In the genomic region with DNA sequence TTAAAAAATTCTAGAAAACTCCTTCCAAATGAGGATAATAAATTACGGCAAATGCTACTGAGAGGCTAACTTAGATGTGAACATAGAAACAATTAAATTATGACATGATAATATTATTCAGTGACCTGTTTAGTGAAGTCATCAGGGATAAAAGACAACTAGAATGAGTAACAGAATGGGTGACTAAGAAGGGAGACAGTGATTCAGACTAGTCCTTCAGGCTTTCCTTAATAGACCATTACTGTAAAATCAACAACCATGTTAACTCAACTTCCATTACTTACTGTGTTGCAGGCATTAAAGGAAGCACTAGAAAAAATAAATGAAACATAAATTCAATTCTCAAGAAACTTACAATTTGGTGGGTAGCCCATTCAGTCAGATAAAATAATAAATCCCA, we compare ENCODE assay signal across 24 cellular contexts.
DNase-seq lines count a peak whose midpoint lies in the region; ATAC-seq, FAIRE-seq and TF ChIP-seq lines count a peak whose summit lies in the region.
"Had no signal": no experiment of that assay in that cellular context is flagged by ENCODE, and none has a peak within 500 bp of the region (broad histone marks: within the 10 kb centered on the region; RNA-seq: fewer than 3 reads in every experiment).

No MANE protein-coding gene starts in this region.

- no peaks in the 10 kb centered on the region for H3K36me3 ChIP-seq in SK-N-SH (replicated peaks in 1 of 2; ENCODE audit: control insufficient read depth in 1 of 2, insufficient read depth in 2 of 2, low read length in 1 of 2)
- H3K36me3 ChIP-seq: sigmoid colon, upper lobe of right lung had no signal

- DNase-seq in HPDE6-E6E7 (ENCODE audit: extremely low spot score) (peak; percentile 27), SK-N-SH (no peak), foreskin keratinocyte (peak; percentile 0 to 12), urothelium cell line (ENCODE audit: low spot score) (peak; percentile 1), GM10266 (ENCODE audit: extremely low spot score) (no peak), HEK293T (ENCODE audit: extremely low spot score) (no peak)
- DNase-seq: activated CD4-positive, alpha-beta memory T cell treated with anti-CD3 and anti-CD28 coated beads, Interleukin-2, amount 10 ng/mL, durations not matched to agents 7 days and 5 days; activated CD4-positive, alpha-beta T cell treated with anti-CD3 and anti-CD28 coated beads for 1 hour; activated CD8-positive, alpha-beta memory T cell treated with anti-CD3 and anti-CD28 coated beads, Interleukin-2, amount 50 U/mL, for 48 hours; caudate nucleus; endodermal cell; left cardiac atrium; mesendoderm; NCI-H1417 treated with DMSO at 0.1 percent for 48 hours; NCI-H2081 treated with DMSO at 0.1 percent for 48 hours; NCI-H774; sigmoid colon; stimulated activated CD4-positive, alpha-beta T cell treated with anti-CD3 and anti-CD28 coated beads, Interleukin-15, amount 100 ng/mL, for 24 hours; stimulated activated naive B cell treated with anti-CD40 and anti-IgM and Interleukin-4, amounts not matched to agents 10 μg/mL and 1 μg/mL and 100 μg/mL, for 72 hours; T-helper 2 cell; upper lobe of right lung had no signal

- POLR2A ChIA-PET in SK-N-SH (lab: Yijun Ruan, JAX) (no interaction called here), HEK293T (lab: Yijun Ruan, JAX) (no interaction called here)

- H3K9ac ChIP-seq in SK-N-SH = no peak overlapping the region

- no peaks in the 10 kb centered on the region for H3F3A ChIP-seq in SK-N-SH (replicated peaks; ENCODE audit: insufficient read depth)

- no peak for TF ChIP-seq EP300 in SK-N-SH (IDR thresholded peaks at IDR 0.05; ENCODE audit: borderline replicate concordance in 1 of 2, low read depth in 1 of 2, low read length in 1 of 2)

- H3K9me2 ChIP-seq in SK-N-SH = no peaks in the 10 kb centered on the region

- no peak for TF ChIP-seq RAD21 in SK-N-SH (IDR thresholded peaks at IDR 0.05; ENCODE audit: low read length)

- H3K4me3 ChIP-seq in SK-N-SH (ENCODE audit: low read depth in 2 of 2, low read length in 1 of 2) = no peak overlapping the region
- H3K4me3 ChIP-seq: sigmoid colon, upper lobe of right lung had no signal

- H4K20me1 ChIP-seq in SK-N-SH (ENCODE audit: insufficient read depth) = no peaks in the 10 kb centered on the region

- no peak overlapping the region for H2AFZ ChIP-seq in SK-N-SH (ENCODE audit: low read depth)

- no peaks in the 10 kb centered on the region for H3K79me2 ChIP-seq in SK-N-SH (ENCODE audit: insufficient read depth)

- ATAC-seq in foreskin keratinocyte (peak; percentile 61), HG02973 (IDR thresholded peaks at IDR 0.05; ENCODE audit: unreplicated experiment) (no peak)
- ATAC-seq: activated T-helper 17 cell treated with anti-CD3 and anti-CD28 coated beads, Interleukin-2, amount 50 U/mL, for 72 hours; left cardiac atrium; stimulated activated naive B cell treated with anti-CD40 and anti-IgM and Interleukin-4, amounts not matched to agents 10 μg/mL and 1 μg/mL and 100 μg/mL, for 72 hours; upper lobe of right lung had no signal

- no peak overlapping the region for H3K4me2 ChIP-seq in SK-N-SH

- H3K27me3 ChIP-seq in SK-N-SH (ENCODE audit: insufficient read depth) = no peaks in the 10 kb centered on the region
- no peaks in the 10 kb centered on the region for H3K27me3 ChIP-seq in foreskin keratinocyte
- H3K27me3 ChIP-seq: sigmoid colon, upper lobe of right lung had no signal

- no peak for FAIRE-seq in urothelium cell line (lab: Jason Lieb, UNC)
- FAIRE-seq: GM12892 had no signal

- CTCF ChIA-PET in SK-N-SH (lab: Yijun Ruan, JAX) (no interaction called here), HEK293T (lab: Yijun Ruan, JAX) (no interaction called here)

- H3K4me1 ChIP-seq in SK-N-SH (ENCODE audit: control insufficient read depth in 1 of 2, insufficient read depth in 2 of 2, low read depth in 1 of 2, low read length in 1 of 2) (no peaks in the 10 kb centered on the region), foreskin keratinocyte (no peaks in the 10 kb centered on the region)
- H3K4me1 ChIP-seq: sigmoid colon, upper lobe of right lung had no signal

- TF ChIP-seq CTCF in SK-N-SH (IDR thresholded peaks at IDR 0.05) = no peak
- no peak for TF ChIP-seq CTCF in foreskin keratinocyte (conservative IDR thresholded peaks at IDR 0.05)
- no peak for TF ChIP-seq CTCF in GM10266 (IDR thresholded peaks at IDR 0.05; ENCODE audit: control insufficient read depth, insufficient read depth, low read depth, missing control alignments)

- H3K9me3 ChIP-seq in SK-N-SH = no peaks in the 10 kb centered on the region
- H3K9me3 ChIP-seq: sigmoid colon, upper lobe of right lung had no signal

- H3K27ac ChIP-seq in SK-N-SH (ENCODE audit: low read depth in 2 of 2, low read length in 1 of 2) (no peak overlapping the region), foreskin keratinocyte (no peak overlapping the region)
- H3K27ac ChIP-seq: sigmoid colon, upper lobe of right lung had no signal

- 76% methylated on average over 1 of the region's 1 CpG for WGBS in SK-N-SH (ENCODE audit: low lambda C conversion rate)

TF ChIP-seq in SK-N-SH, 30 proteins besides CTCF, POLR2A, EP300 and RAD21:
- TF ChIP-seq FOSL2 (IDR thresholded peaks at IDR 0.05; ENCODE audit: borderline replicate concordance, low read depth) = 0 out of 2 replicates have a peak, but pooled peaks have one; percentile 21
- TF ChIP-seq EZH2phosphoT487 (IDR thresholded peaks at IDR 0.05; ENCODE audit: borderline replicate concordance, low read depth) = no peak
TF ChIP-seq in SK-N-SH: peak in this region for 1.

TF ChIP-seq in HEK293T, 16 proteins besides CTCF, POLR2A, EP300 and RAD21:
- TF ChIP-seq PKNOX1 (IDR thresholded peaks at IDR 0.05) (no peak), FOXA1 (IDR thresholded peaks at IDR 0.05) (no peak), HDGF (IDR thresholded peaks at IDR 0.05; ENCODE audit: borderline replicate concordance) (no peak), FOXK2 (IDR thresholded peaks at IDR 0.05) (no peak), ZNF384 (IDR thresholded peaks at IDR 0.05) (no peak), SUZ12 (IDR thresholded peaks at IDR 0.05) (no peak), BHLHE40 (IDR thresholded peaks at IDR 0.05; ENCODE audit: borderline replicate concordance) (no peak), NFRKB (IDR thresholded peaks at IDR 0.05) (no peak), ELF4 (IDR thresholded peaks at IDR 0.05) (no peak), CTBP1 (IDR thresholded peaks at IDR 0.05; ENCODE audit: borderline replicate concordance) (no peak)

Comparison
In these comparisons a context has a peak if more than half of its experiments do, and no peak if none do; other contexts are left out.
1. DNase-seq: peak in HPDE6-E6E7 (single experiment), foreskin keratinocyte (2 of 2) and urothelium cell line (single experiment); none in SK-N-SH (single experiment), GM10266 (single experiment) and HEK293T (single experiment).